1 cellular context compared by ENCODE assay signal in the genomic region with DNA sequence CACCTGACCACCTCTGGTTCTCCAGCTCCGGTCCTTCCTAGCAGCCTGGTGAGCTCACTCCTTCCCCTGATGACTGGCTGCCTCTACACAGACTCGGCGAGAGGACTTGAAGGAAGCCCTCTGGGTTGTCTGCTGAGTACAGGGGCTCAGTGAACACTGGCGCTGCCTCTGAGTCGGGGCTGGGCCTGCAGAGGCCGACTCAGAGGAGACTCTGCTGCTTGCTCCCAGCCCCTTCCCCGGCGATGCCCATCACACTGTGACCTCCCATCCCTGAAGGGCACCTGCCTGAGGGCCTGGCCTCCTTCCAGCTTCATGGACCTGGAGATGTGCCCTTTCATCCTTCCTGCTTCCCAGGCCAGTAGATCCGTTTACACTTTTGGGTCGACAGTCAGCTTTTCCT.
TF ChIP-seq lines count a peak whose summit lies in the region.

No MANE protein-coding gene starts in this region.

TF ChIP-seq in GM12878, 131 proteins besides CTCF, POLR2A, EP300 and RAD21:
- no peak for TF ChIP-seq E2F8 (IDR thresholded peaks at IDR 0.05; ENCODE audit: low read depth, partially characterized antibody)
TF ChIP-seq in GM12878: peak in this region for 0.
